ENCODE assay signal across 9 cellular contexts in the genomic region with DNA sequence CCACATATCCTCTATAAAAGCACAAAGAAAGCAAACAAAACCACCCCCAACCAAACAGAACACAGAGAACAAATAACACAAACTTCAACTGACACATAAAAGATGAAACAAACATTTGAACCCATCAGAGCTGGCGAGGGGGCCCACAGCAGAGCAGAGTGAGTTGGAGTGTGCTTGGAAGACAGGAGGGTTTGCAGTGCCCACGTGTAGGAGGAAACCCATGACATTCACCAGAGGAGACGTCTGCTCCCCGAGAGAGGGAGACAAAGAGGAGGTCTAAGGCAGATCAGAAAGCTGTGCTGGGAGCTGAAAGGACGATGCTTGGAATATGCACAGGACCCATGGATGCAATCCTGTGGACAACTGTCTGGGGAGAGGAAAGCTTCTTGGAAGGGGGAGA. TPM values are rescaled to one million over a fixed set of nuclear protein-coding genes. Genes with fewer than 3 reads are reported as not detected.
DNase-seq lines count a peak whose midpoint lies in the region; ATAC-seq and TF ChIP-seq lines count a peak whose summit lies in the region.
"Had no signal": no experiment of that assay in that cellular context is flagged by ENCODE, and none has a peak within 500 bp of the region (broad histone marks: within the 10 kb centered on the region; RNA-seq: fewer than 3 reads in every experiment).

No MANE protein-coding gene starts in this region.

- H3K36me3 ChIP-seq in Karpas-422 (ENCODE audit: insufficient read depth, low read length) (no peaks in the 10 kb centered on the region), brain microvascular endothelial cell (replicated peaks) (no peaks in the 10 kb centered on the region)

- H3K4me1 Mint-ChIP-seq in type B pancreatic cell (ENCODE audit: unreplicated experiment): peaks cover 4% of the 10 kb centered on the region

- H3K9me3 Mint-ChIP-seq in type B pancreatic cell: no peaks in the 10 kb centered on the region

- H3K9me2 ChIP-seq in Karpas-422 (replicated peaks; ENCODE audit: insufficient read depth, low read length): no peaks in the 10 kb centered on the region

- peak overlapping the region; percentile 8 for H3K27ac Mint-ChIP-seq in type B pancreatic cell

- no peaks in the 10 kb centered on the region for H3K27me3 ChIP-seq in Karpas-422 (ENCODE audit: low read length)
- no peaks in the 10 kb centered on the region for H3K27me3 ChIP-seq in brain microvascular endothelial cell (replicated peaks)

- H3K27me3 Mint-ChIP-seq in type B pancreatic cell: peaks cover 11% of the 10 kb centered on the region

- 0 out of 2 replicates have a peak, but pooled peaks cover 4% of the 10 kb centered on the region for H3K4me1 ChIP-seq in Karpas-422 (ENCODE audit: low read length)

- H3K4me3 ChIP-seq in Karpas-422 (ENCODE audit: low read length) (no peak overlapping the region), brain microvascular endothelial cell (ENCODE audit: low read depth, low read length) (no peak overlapping the region)

- H3K9ac ChIP-seq in Karpas-422 (ENCODE audit: low read length): no peak overlapping the region

- no peak overlapping the region for H3K4me3 Mint-ChIP-seq in type B pancreatic cell

- no peaks in the 10 kb centered on the region for H3K79me2 ChIP-seq in Karpas-422 (ENCODE audit: low read length)

- no peak overlapping the region for H3K27ac ChIP-seq in Karpas-422 (ENCODE audit: low read length)
- H3K27ac ChIP-seq in brain microvascular endothelial cell: no peak overlapping the region

- DNase-seq in Right ventricle myocardium inferior (ENCODE audit: missing footprints): no peak
- DNase-seq in cardiac septum (ENCODE audit: low spot score): no peak
- DNase-seq in Karpas-422: peak; percentile 62
- peak; percentile 48 for DNase-seq in brain microvascular endothelial cell
- DNase-seq in type B pancreatic cell (ENCODE audit: extremely low spot score, unreplicated experiment): no peak
- DNase-seq in central memory CD4-positive, alpha-beta T cell: no peak
- DNase-seq: amniotic stem cell had no signal

- in situ Hi-C loops in brain microvascular endothelial cell (cut with HindIII; ENCODE audit: low pct_ligation_motif_present, low sequenced_read_pairs): no loop called here

- no peaks in the 10 kb centered on the region for H3K36me3 Mint-ChIP-seq in type B pancreatic cell

- H3K4me2 ChIP-seq in Karpas-422 (ENCODE audit: low read depth, low read length, poor library complexity, severe bottlenecking): no peak overlapping the region

- no peaks in the 10 kb centered on the region for H4K20me1 ChIP-seq in Karpas-422 (ENCODE audit: insufficient read depth, low read depth, low read length)

- peak; percentile 58 for ATAC-seq in Right ventricle myocardium inferior
- no peak for ATAC-seq in GM21619 (IDR thresholded peaks at IDR 0.05; ENCODE audit: unreplicated experiment)
- ATAC-seq in activated CD4-positive, CD25-positive, alpha-beta regulatory T cell treated with anti-CD3 and anti-CD28 coated beads, Interleukin-2, amount 50 U/mL, for 24 hours: no peak

- H2AFZ ChIP-seq in Karpas-422 (ENCODE audit: low read length): no peak overlapping the region

- H3K9me3 ChIP-seq in Karpas-422 (ENCODE audit: low read length): no peaks in the 10 kb centered on the region

- TF ChIP-seq CTCF in brain microvascular endothelial cell (IDR thresholded peaks at IDR 0.05; ENCODE audit: low read depth, low read length, missing control alignments): peak; percentile 78
- peak; percentile 60 for TF ChIP-seq CTCF in type B pancreatic cell (conservative IDR thresholded peaks at IDR 0.05)

- intact Hi-C loops in Right ventricle myocardium inferior (cut with DNase I): loop anchor here (5.0 kb wide), 1 partner anchor 380 kb away; no protein-coding TSS in a partner anchor
- intact Hi-C loops in cardiac septum (cut with DNase I): no loop called here

RNA-seq across cellular contexts. Expression of a gene that starts 27.0 kb away (rescaled TPM):
- total RNA-seq in Right ventricle myocardium inferior: 62.3 TPM
- 43.2 TPM for total RNA-seq in cardiac septum
- total RNA-seq in Karpas-422 (2014; rRNA removed; shearing (Covaris generic); ENCODE audit: low replicate concordance): 63.7 and 67.1 TPM in 2 replicates
- total RNA-seq in type B pancreatic cell (ENCODE audit: low replicate concordance): 53.5 and 62.1 TPM in 2 replicates

RNA-seq across cellular contexts. Expression of a gene that starts 28.6 kb away (rescaled TPM):
- total RNA-seq in Right ventricle myocardium inferior (134 TPM), cardiac septum (78.6 TPM), type B pancreatic cell (ENCODE audit: low replicate concordance) (33.8 and 37.7 TPM in 2 replicates)
- total RNA-seq in Karpas-422 (2014; rRNA removed; shearing (Covaris generic); ENCODE audit: low replicate concordance): 41.4 and 76.8 TPM in 2 replicates

Comparison
In these comparisons a context has a peak if more than half of its experiments do, and no peak if none do; other contexts are left out.
1. DNase-seq: peak in Karpas-422 (single experiment) and brain microvascular endothelial cell (single experiment); none in Right ventricle myocardium inferior (single experiment), cardiac septum (single experiment), type B pancreatic cell (single experiment) and central memory CD4-positive, alpha-beta T cell (single experiment).